1 cellular context compared by ENCODE assay signal in genomic region chr19:41353466-41354342, GRCh38.
TF ChIP-seq lines count a peak whose summit lies in the region.

TGFB1 (minus strand) TSS chr19:41353922; CDS start chr19:41353044, 878 bp downstream.

TF ChIP-seq in IMR-90, 13 proteins besides CTCF, POLR2A, EP300 and RAD21:
- TF ChIP-seq CHD1 (IDR thresholded peaks at IDR 0.05; ENCODE audit: low read depth, low read length), result peak; percentile 53; the same call in 1 of the 2 replicates
- peak; percentile 58 for TF ChIP-seq SMC3 (IDR thresholded peaks at IDR 0.05; ENCODE audit: low read depth, low read length)
- TF ChIP-seq FOS (IDR thresholded peaks at IDR 0.05; ENCODE audit: low read depth, low read length), result no peak
- TF ChIP-seq RCOR1 (IDR thresholded peaks at IDR 0.05; ENCODE audit: insufficient replicate concordance, low read length), result peak; percentile 54
- TF ChIP-seq MAZ (IDR thresholded peaks at IDR 0.05; ENCODE audit: borderline replicate concordance, low read depth, low read length), result peak; percentile 82
- no peak for TF ChIP-seq BHLHE40 (IDR thresholded peaks at IDR 0.05; ENCODE audit: low read depth, low read length)
